In the genomic region with DNA sequence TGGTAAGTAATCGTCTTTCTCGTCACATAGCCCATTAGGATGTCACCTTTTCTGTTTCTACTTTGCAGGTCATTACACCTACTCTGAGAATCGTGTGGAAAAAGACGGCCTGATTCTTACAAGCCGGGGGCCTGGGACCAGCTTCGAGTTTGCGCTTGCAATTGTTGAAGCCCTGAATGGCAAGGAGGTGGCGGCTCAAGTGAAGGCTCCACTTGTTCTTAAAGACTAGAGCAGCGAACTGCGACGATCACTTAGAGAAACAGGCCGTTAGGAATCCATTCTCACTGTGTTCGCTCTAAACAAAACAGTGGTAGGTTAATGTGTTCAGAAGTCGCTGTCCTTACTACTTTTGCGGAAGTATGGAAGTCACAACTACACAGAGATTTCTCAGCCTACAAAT, we compare ENCODE assay signal across 22 cellular contexts. TPM values are rescaled to one million over a fixed set of nuclear protein-coding genes. Genes with fewer than 3 reads are reported as not detected.
A peak's percentile ranks its signal among the peaks of the same experiment; 100 is the strongest.
DNase-seq lines count a peak whose midpoint lies in the region; ATAC-seq, FAIRE-seq and TF ChIP-seq lines count a peak whose summit lies in the region.
"Had no signal": no experiment of that assay in that cellular context is flagged by ENCODE, and none has a peak within 500 bp of the region (broad histone marks: within the 10 kb centered on the region; RNA-seq: fewer than 3 reads in every experiment).

No MANE protein-coding gene starts in this region.

- no peak overlapping the region for H2BK15ac ChIP-seq in neuronal stem cell (ENCODE audit: low read length)

- H3K4me3 Mint-ChIP-seq in CD4-positive, alpha-beta memory T cell = no peak overlapping the region
- H3K4me3 Mint-ChIP-seq: CD8-positive, alpha-beta T cell had no signal

- peaks cover 67% of the 10 kb centered on the region for H3K36me3 ChIP-seq in K562 (ENCODE audit: control insufficient read depth, insufficient read depth, low read length)
- peaks cover 31 to 72% of the 10 kb centered on the region in 2 donors for H3K36me3 ChIP-seq in neuronal stem cell (replicated peaks in 1 of 2; ENCODE audit: control insufficient read depth in 2 of 2, insufficient read depth in 2 of 2, low read length in 2 of 2)
- peaks cover 52% of the 10 kb centered on the region for H3K36me3 ChIP-seq in CD4-positive, alpha-beta memory T cell (ENCODE audit: insufficient read depth, low read length)

- H3K79me2 ChIP-seq in K562 (ENCODE audit: control insufficient read depth, insufficient read depth, low read length) = 0 out of 3 replicates have a peak, but pooled peaks cover 13% of the 10 kb centered on the region

- no peak overlapping the region for H3K4ac ChIP-seq in neuronal stem cell (ENCODE audit: low read length)

- H3K4me3 ChIP-seq in K562 = no peak overlapping the region
- H3K4me3 ChIP-seq in neuronal stem cell (ENCODE audit: low read length in 2 of 2) = no peak overlapping the region
- no peak overlapping the region for H3K4me3 ChIP-seq in CD4-positive, alpha-beta memory T cell (ENCODE audit: low read length in 2 of 2)
- H3K4me3 ChIP-seq: BLaER1 treated with 17β-estradiol and CSF1 and Interleukin-3, amounts not matched to agents 10 nM and 100 nM; MG63 had no signal

- no peak for FAIRE-seq in K562 (lab: Jason Lieb, UNC)
- FAIRE-seq: GM18507, H54 had no signal

- H3K9me1 ChIP-seq in K562 (ENCODE audit: control insufficient read depth, insufficient read depth, low read length) = peaks cover 3% of the 10 kb centered on the region

- in situ Hi-C loops in K562 (cut with MboI) = no loop called here

- TF ChIP-seq CTCF in K562 (IDR thresholded peaks at IDR 0.05 in 2 of 3, conservative IDR thresholded peaks at IDR 0.05 in 1 of 3; ENCODE audit: insufficient read depth in 2 of 3, low read depth in 1 of 3, low read length in 3 of 3) = no peak

- H4K91ac ChIP-seq in neuronal stem cell (ENCODE audit: low read depth, low read length, poor library complexity) = no peak overlapping the region

- H3K18ac ChIP-seq in neuronal stem cell (ENCODE audit: low read length) = no peak overlapping the region

- no peak for ATAC-seq in K562
- ATAC-seq in GM21390 (IDR thresholded peaks at IDR 0.05; ENCODE audit: unreplicated experiment) = no peak
- ATAC-seq: CD8-positive, alpha-beta T cell had no signal

- H3K27ac ChIP-seq in K562 (ENCODE audit: extremely low read depth, low read depth, low read length) (no peak overlapping the region), neuronal stem cell (replicated peaks; ENCODE audit: low read length) (peak overlapping the region; percentile 77)
- no peak overlapping the region for H3K27ac ChIP-seq in CD4-positive, alpha-beta memory T cell (ENCODE audit: low read depth, low read length)
- H3K27ac ChIP-seq: BLaER1 treated with 17β-estradiol and CSF1 and Interleukin-3, amounts not matched to agents 10 nM and 100 nM had no signal

- peaks cover 12% of the 10 kb centered on the region for H4K20me1 ChIP-seq in K562 (replicated peaks; ENCODE audit: control insufficient read depth, insufficient read depth, low read length)

- H3K14ac ChIP-seq in neuronal stem cell (ENCODE audit: low read length) = no peak overlapping the region

- H3K23ac ChIP-seq in neuronal stem cell (ENCODE audit: low read depth, low read length, poor library complexity) = no peak overlapping the region

- no peak overlapping the region for H3K4me2 ChIP-seq in K562 (ENCODE audit: insufficient read depth, low read length)
- no peak overlapping the region for H3K4me2 ChIP-seq in neuronal stem cell (ENCODE audit: insufficient read depth, low read length, poor library complexity, severe bottlenecking)
- H3K4me2 ChIP-seq: BLaER1 treated with 17β-estradiol and CSF1 and Interleukin-3, amounts not matched to agents 10 nM and 100 nM; SK-N-SH had no signal

- H2BK12ac ChIP-seq in neuronal stem cell (ENCODE audit: low read length) = no peak overlapping the region

- peaks cover 4% of the 10 kb centered on the region for H3K79me1 ChIP-seq in neuronal stem cell (ENCODE audit: low read depth, low read length)

- no peak overlapping the region for H2BK120ac ChIP-seq in neuronal stem cell (ENCODE audit: low read depth, low read length)

- no peak for TF ChIP-seq POLR2A in K562 (conservative IDR thresholded peaks at IDR 0.05)

- H3K9me3 ChIP-seq in K562 (replicated peaks; ENCODE audit: control insufficient read depth, insufficient read depth, low read depth, low read length) (no peaks in the 10 kb centered on the region), neuronal stem cell (replicated peaks in 1 of 2; ENCODE audit: control insufficient read depth in 2 of 2, insufficient read depth in 1 of 2, low read depth in 1 of 2, low read length in 2 of 2) (no peaks in the 10 kb centered on the region)
- H3K9me3 ChIP-seq in CD4-positive, alpha-beta memory T cell (ENCODE audit: control insufficient read depth in 1 of 2, low read length in 2 of 2) = no peaks in the 10 kb centered on the region
- H3K9me3 ChIP-seq: BLaER1 treated with 17β-estradiol and CSF1 and Interleukin-3, amounts not matched to agents 10 nM and 100 nM; MG63; SK-N-SH had no signal

- CTCF ChIA-PET in K562 (lab: Yijun Ruan, JAX; ENCODE audit: low intra/inter-chr PET ratio) = no interaction called here
- CTCF ChIA-PET in CD4-positive, alpha-beta memory T cell (lab: Charles Lee; ENCODE audit: partially characterized antibody) = interaction anchor here (1.2 to 4.3 kb wide), 4 partner anchors 9 to 366 kb away, joined by 5 to 22 read pairs (median 10); no protein-coding TSS in a partner anchor

- H3K4me1 ChIP-seq in K562 (replicated peaks in 1 of 2; ENCODE audit: control insufficient read depth in 2 of 2, insufficient read depth in 2 of 2, low read length in 2 of 2) (no peaks in the 10 kb centered on the region; a peak in 3 of 5 replicates), neuronal stem cell (ENCODE audit: control insufficient read depth in 2 of 2, insufficient read depth in 1 of 2, low read depth in 1 of 2, low read length in 2 of 2) (peaks cover 11% of the 10 kb centered on the region in 2 donors)
- peaks cover 5% of the 10 kb centered on the region for H3K4me1 ChIP-seq in CD4-positive, alpha-beta memory T cell (ENCODE audit: insufficient read depth, low read length)

- DNase-seq in NCI-H2171 treated with DMSO at 0.1 percent for 48 hours (lab: John Stamatoyannopoulos, UW) = peak; percentile 28
- no peak for DNase-seq in NCI-H2171 (lab: John Stamatoyannopoulos, UW)
- DNase-seq in NCI-H187 treated with DMSO at 0.1 percent for 48 hours (lab: John Stamatoyannopoulos, UW) = peak; percentile 4
- DNase-seq in K562 (ENCODE audit: extremely low read depth in 1 of 4, low spot score in 3 of 4) = no peak
- peak; percentile 31 for DNase-seq in neuronal stem cell (ENCODE audit: low spot score)
- no peak for DNase-seq in activated naive CD4-positive, alpha-beta T cell (lab: John Stamatoyannopoulos, UW)
- DNase-seq in CD4-positive, alpha-beta memory T cell = no peak
- DNase-seq: 8988T; CD8-positive, alpha-beta T cell; GDM1; MG63; NCI-H1436 treated with DMSO at 0.1 percent for 48 hours; NCI-H2029 treated with DMSO at 0.1 percent for 48 hours; NCI-H524; NCI-H774; NK-92 treated with Interleukin-12 subunit alpha and Interleukin-12 subunit beta, amount 100 ng/mL, for 24 hours; SIG-M5; SK-N-SH had no signal

- peaks cover 4 to 10% (median 7%) of the 10 kb centered on the region in 4 donors for H3K4me1 Mint-ChIP-seq in CD4-positive, alpha-beta memory T cell

- no peak for TF ChIP-seq RAD21 in K562 (CRISPR knock-in tag; conservative IDR thresholded peaks at IDR 0.05 in 1 of 2, IDR thresholded peaks at IDR 0.05 in 1 of 2)

- H3K27me3 ChIP-seq in K562 (ENCODE audit: control insufficient read depth in 2 of 2, insufficient read depth in 2 of 2, low read length in 2 of 2) (no peaks in the 10 kb centered on the region), neuronal stem cell (ENCODE audit: control insufficient read depth in 3 of 3, insufficient read depth in 3 of 3, low read depth in 1 of 3, low read length in 3 of 3) (no peaks in the 10 kb centered on the region)
- no peaks in the 10 kb centered on the region for H3K27me3 ChIP-seq in CD4-positive, alpha-beta memory T cell (ENCODE audit: insufficient read depth, low read length)
- H3K27me3 ChIP-seq: BLaER1 treated with 17β-estradiol and CSF1 and Interleukin-3, amounts not matched to agents 10 nM and 100 nM; MG63 had no signal

- no peak for TF ChIP-seq EP300 in K562 (IDR thresholded peaks at IDR 0.05; ENCODE audit: low read length)

- H3K9ac ChIP-seq in K562 (ENCODE audit: insufficient read depth in 1 of 2, low read depth in 2 of 2, low read length in 2 of 2) = no peak overlapping the region
- H3K9ac ChIP-seq in neuronal stem cell (ENCODE audit: low read depth, low read length, poor library complexity) = no peak overlapping the region
- H3K9ac ChIP-seq: SK-N-SH had no signal

- no peak overlapping the region for H4K8ac ChIP-seq in neuronal stem cell (ENCODE audit: low read depth, low read length)

- 94% methylated on average over 15 of the region's 15 CpGs for WGBS in K562 (ENCODE audit: insufficient coverage, low coverage, missing lambda C conversion rate)
- no CpG with 5 or more reads among the region's 15 CpGs for WGBS in neuronal stem cell (ENCODE audit: extremely low coverage in 2 of 2, insufficient read length in 2 of 2, insufficient replicate concordance in 1 of 2), 2 donors

- H2AK5ac ChIP-seq in neuronal stem cell (ENCODE audit: low read depth, low read length) = no peak overlapping the region

- BruUV-seq in K562 (replicated peaks; lab: Mats Ljungman, UMichigan) = TSS peak; percentile 24

- intact Hi-C loops in K562 (cut with micrococcal nuclease) = no loop called here
- intact Hi-C loops in CD4-positive, alpha-beta memory T cell (cut with micrococcal nuclease) = no loop called here

- H3K36me3 Mint-ChIP-seq in CD4-positive, alpha-beta memory T cell = peaks cover 49 to 62% of the 10 kb centered on the region in 2 donors

- H3K27ac Mint-ChIP-seq in CD4-positive, alpha-beta memory T cell = no peak overlapping the region
- H3K27ac Mint-ChIP-seq: CD8-positive, alpha-beta T cell had no signal

- H2AFZ ChIP-seq in K562 (ENCODE audit: low read depth, low read length) = no peak overlapping the region
- H2AFZ ChIP-seq in neuronal stem cell (ENCODE audit: low read length) = no peak overlapping the region

- POLR2A ChIA-PET in K562 (lab: Yijun Ruan, JAX) = interaction anchor here (0.6 to 1.9 kb wide), 3 partner anchors 9 to 56 kb away, joined by 3 to 8 read pairs (median 5); partner anchors contain the start of gene PARK7
- POLR2A ChIA-PET in CD4-positive, alpha-beta memory T cell (lab: Charles Lee; ENCODE audit: partially characterized antibody) = interaction anchor here (1.3 kb wide), 1 partner anchor 426 kb away, joined by 3 read pairs; no protein-coding TSS in a partner anchor

- no peaks in the 10 kb centered on the region for H3K9me3 Mint-ChIP-seq in CD4-positive, alpha-beta memory T cell
- H3K9me3 Mint-ChIP-seq: CD8-positive, alpha-beta T cell had no signal

- H2BK5ac ChIP-seq in neuronal stem cell (ENCODE audit: low read length) = no peak overlapping the region

- H3K27me3 Mint-ChIP-seq in CD4-positive, alpha-beta memory T cell = no peaks in the 10 kb centered on the region

RNA-seq across cellular contexts. Expression of gene PARK7, which starts 23.3 kb away (rescaled TPM):
- 81.4 and 87.8 TPM in 2 replicates for total RNA-seq in K562 (2011; cell fraction: chromatin; rRNA removed; ENCODE audit: low replicate concordance)
- total RNA-seq in K562 (2011; cell fraction: nucleolus; rRNA removed) = 72.1 and 72.5 TPM in 2 replicates
- 120 and 137 TPM in 2 replicates for total RNA-seq in K562 (2011; cell fraction: nucleoplasm; rRNA removed)
- total RNA-seq in K562 (2014; rRNA removed) = 338 and 413 TPM in 2 replicates
- 431 and 459 TPM in 2 replicates for total RNA-seq in K562 (2014; rRNA removed; fragmentation: Illumina TruSeq; extraction: Trizol)
- 358 and 374 TPM in 2 replicates for total RNA-seq in K562 (2015; rRNA removed; fragmentation: Illumina TruSeq; extraction: Trizol)
- 481 and 484 TPM in 2 replicates for total RNA-seq in K562 (2021)
- 462 and 543 TPM in 2 replicates for polyA plus RNA-seq in K562 (2011; rRNA removed)
- polyA plus RNA-seq in K562 (2011; cell fraction: cytosol; rRNA removed) = 168 and 348 TPM in 2 replicates
- 85.5 and 167 TPM in 2 replicates for polyA plus RNA-seq in K562 (2011; cell fraction: nucleus; rRNA removed)
- 387 and 679 TPM in 2 replicates for polyA plus RNA-seq in K562 (2012)
- polyA plus RNA-seq in K562 (2014; fragmentation: Illumina TruSeq; extraction: Trizol) = 423 and 468 TPM in 2 replicates
- 1,000 to 10,000 TPM; 1,113 to 1,298 TPM for polyA plus RNA-seq in K562 (2014; fragmentation: Nextera tagmentation; extraction: Ambion mirVana)
- 648 and 751 TPM in 2 replicates for polyA plus RNA-seq in K562 (2014; rRNA removed)
- polyA minus RNA-seq in K562 (2011; rRNA and poly(A)+ RNA removed) = 322 and 330 TPM in 2 replicates
- polyA minus RNA-seq in K562 (2011; cell fraction: cytosol; rRNA and poly(A)+ RNA removed) = 106 and 108 TPM in 2 replicates
- 32.7 and 66.8 TPM in 2 replicates for polyA minus RNA-seq in K562 (2011; cell fraction: nucleus; rRNA and poly(A)+ RNA removed)
- 220 TPM for polyA plus RNA-seq in neuronal stem cell (2013, experiment 1 of 2)
- 221 TPM for polyA plus RNA-seq in neuronal stem cell (2013, experiment 2 of 2)
- 100 to 1,000 TPM; 112 to 122 TPM for total RNA-seq in CD4-positive, alpha-beta memory T cell
- polyA plus RNA-seq in CD4-positive, alpha-beta memory T cell = 100 to 1,000 TPM; 342 to 381 TPM

RNA-seq across cellular contexts. Expression of gene ERRFI1, which starts 41.3 kb away (rescaled TPM):
- 3.7 and 4.7 TPM in 2 replicates for total RNA-seq in K562 (2011; cell fraction: chromatin; rRNA removed; ENCODE audit: low replicate concordance)
- total RNA-seq in K562 (2011; cell fraction: nucleolus; rRNA removed) = 1.7 TPM in 2 replicates
- total RNA-seq in K562 (2011; cell fraction: nucleoplasm; rRNA removed) = 2.5 and 3.8 TPM in 2 replicates
- total RNA-seq in K562 (2014; rRNA removed) (0.68 and 0.73 TPM in 2 replicates), K562 (2014; rRNA removed; fragmentation: Illumina TruSeq; extraction: Trizol) (1.5 and 1.8 TPM in 2 replicates), K562 (2015; rRNA removed; fragmentation: Illumina TruSeq; extraction: Trizol) (0.98 and 1.1 TPM in 2 replicates), K562 (2021) (1.6 and 1.9 TPM in 2 replicates)
- polyA plus RNA-seq in K562 (2011; rRNA removed) (1.7 and 4.4 TPM in 2 replicates), K562 (2014; fragmentation: Illumina TruSeq; extraction: Trizol) (1.4 and 1.8 TPM in 2 replicates), K562 (2014; fragmentation: Nextera tagmentation; extraction: Ambion mirVana) (under 1 TPM; 0.67 to 0.72 TPM), K562 (2014; rRNA removed) (0.80 and 2.0 TPM in 2 replicates)
- 1.3 and 2.7 TPM in 2 replicates for polyA plus RNA-seq in K562 (2011; cell fraction: cytosol; rRNA removed)
- polyA plus RNA-seq in K562 (2011; cell fraction: nucleus; rRNA removed) = 3.0 and 4.1 TPM in 2 replicates
- 1.9 and 2.1 TPM in 2 replicates for polyA plus RNA-seq in K562 (2012)
- polyA minus RNA-seq in K562 (2011; rRNA and poly(A)+ RNA removed) = 1.3 and 1.9 TPM in 2 replicates
- 1.2 and 1.5 TPM in 2 replicates for polyA minus RNA-seq in K562 (2011; cell fraction: cytosol; rRNA and poly(A)+ RNA removed)
- polyA minus RNA-seq in K562 (2011; cell fraction: nucleus; rRNA and poly(A)+ RNA removed) = 1.2 and 1.5 TPM in 2 replicates
- polyA plus RNA-seq in neuronal stem cell (2013, experiment 1 of 2) = 33.5 TPM
- polyA plus RNA-seq in neuronal stem cell (2013, experiment 2 of 2) = 32.9 TPM
- total RNA-seq in CD4-positive, alpha-beta memory T cell = 1 to 10 TPM; 1.0 TPM
- polyA plus RNA-seq in CD4-positive, alpha-beta memory T cell = under 1 TPM; 0.18 to 0.73 TPM

RNA-seq across cellular contexts. Expression of gene TNFRSF9, which starts 44.2 kb away (rescaled TPM):
- total RNA-seq in K562 (2011; cell fraction: chromatin; rRNA removed; ENCODE audit: low replicate concordance) = 0.21 and 0.62 TPM in 2 replicates
- total RNA-seq in K562 (2011; cell fraction: nucleolus; rRNA removed) = 0.13 and 0.33 TPM in 2 replicates
- total RNA-seq in K562 (2011; cell fraction: nucleoplasm; rRNA removed) = 0.22 and 0.23 TPM in 2 replicates
- total RNA-seq in K562 (2014; rRNA removed) (not detected in 2 replicates), K562 (2014; rRNA removed; fragmentation: Illumina TruSeq; extraction: Trizol) (0.07 and 0.13 TPM in 2 replicates), K562 (2015; rRNA removed; fragmentation: Illumina TruSeq; extraction: Trizol) (0.07 and 0.08 TPM in 2 replicates), K562 (2021) (0.09 and 0.16 TPM in 2 replicates)
- polyA plus RNA-seq in K562 (2011; rRNA removed) (0.26 and 0.29 TPM in 2 replicates), K562 (2014; fragmentation: Illumina TruSeq; extraction: Trizol) (0.04 and 0.11 TPM in 2 replicates), K562 (2014; fragmentation: Nextera tagmentation; extraction: Ambion mirVana) (under 1 TPM; 0.08 to 0.15 TPM), K562 (2014; rRNA removed) (0.08 TPM in 2 replicates)
- 0.12 and 0.16 TPM in 2 replicates for polyA plus RNA-seq in K562 (2011; cell fraction: cytosol; rRNA removed)
- 0.10 and 0.31 TPM in 2 replicates for polyA plus RNA-seq in K562 (2011; cell fraction: nucleus; rRNA removed)
- 0.29 and 0.87 TPM in 2 replicates for polyA plus RNA-seq in K562 (2012)
- polyA minus RNA-seq in K562 (2011; rRNA and poly(A)+ RNA removed) = 0.53 and 0.63 TPM in 2 replicates
- polyA minus RNA-seq in K562 (2011; cell fraction: cytosol; rRNA and poly(A)+ RNA removed) = 1.4 TPM in 1 of 2 replicates, not detected in the other
- 0.13 and 0.33 TPM in 2 replicates for polyA minus RNA-seq in K562 (2011; cell fraction: nucleus; rRNA and poly(A)+ RNA removed)
- polyA plus RNA-seq in neuronal stem cell (2013, experiment 1 of 2) = under 0.01 TPM
- polyA plus RNA-seq in neuronal stem cell (2013, experiment 2 of 2) = not detected
- total RNA-seq in CD4-positive, alpha-beta memory T cell = under 1 TPM; 0.15 to 0.53 TPM
- under 1 TPM in 1 of 2 donors, not detected in 1; 0.56 TPM for polyA plus RNA-seq in CD4-positive, alpha-beta memory T cell

Comparison
In these comparisons a context has a peak if more than half of its experiments do, and no peak if none do; other contexts are left out.
1. DNase-seq: peak in NCI-H2171 treated with DMSO at 0.1 percent for 48 hours (single experiment), NCI-H187 treated with DMSO at 0.1 percent for 48 hours (single experiment) and neuronal stem cell (single experiment); none in NCI-H2171 (single experiment), K562 (0 of 4), activated naive CD4-positive, alpha-beta T cell (0 of 4) and CD4-positive, alpha-beta memory T cell (0 of 5).